ENCODE assay signal across 12 cellular contexts in genomic region chr6:156875062-156875461, GRCh38.
"Had no signal": no experiment of that assay in that cellular context is flagged by ENCODE, and none has a peak within 500 bp of the region (broad histone marks: within the 10 kb centered on the region; RNA-seq: fewer than 3 reads in every experiment).

No MANE protein-coding gene starts in this region.

- H3K4me3 ChIP-seq: lung, testis, upper lobe of left lung had no signal

- H3K27ac ChIP-seq: testis, upper lobe of left lung had no signal

- H3K9me3 ChIP-seq: testis, upper lobe of left lung had no signal

- H3K27me3 ChIP-seq: testis, upper lobe of left lung had no signal

- DNase-seq: activated CD4-positive, alpha-beta memory T cell treated with anti-CD3 and anti-CD28 coated beads for 36 hours; activated CD8-positive, alpha-beta memory T cell treated with anti-CD3 and anti-CD28 coated beads, Interleukin-2, amount 50 U/mL, for 4 hours; activated gamma-delta T cell; activated T-cell treated with anti-CD3 and anti-CD28 coated beads, Interleukin-2, amount 50 U/mL, for 48 hours; amniotic stem cell; effector CD4-positive, alpha-beta T cell; hypothalamus; midbrain; stimulated activated CD4-positive, alpha-beta T cell treated with anti-CD3 and anti-CD28 coated beads, Interleukin-2, amount 100 ng/mL, for 24 hours; testis; upper lobe of left lung had no signal

- H3K4me1 ChIP-seq: testis had no signal
